Comparison of ENCODE assay signal across 16 cellular contexts in genomic region chr17:65104541-65104940, GRCh38. TPM values are rescaled to one million over a fixed set of nuclear protein-coding genes. Genes with fewer than 3 reads are reported as not detected.
A peak's percentile ranks its signal among the peaks of the same experiment; 100 is the strongest.
DNase-seq lines count a peak whose midpoint lies in the region; ATAC-seq and TF ChIP-seq lines count a peak whose summit lies in the region.
"Had no signal": no experiment of that assay in that cellular context is flagged by ENCODE, and none has a peak within 500 bp of the region (broad histone marks: within the 10 kb centered on the region; RNA-seq: fewer than 3 reads in every experiment).

No MANE protein-coding gene starts in this region.

- no peak for ATAC-seq in thoracic aorta (ENCODE audit: insufficient number of reproducible peaks, low FRiP score, low read depth)
- no peak for ATAC-seq in GM21737 (IDR thresholded peaks at IDR 0.05; ENCODE audit: unreplicated experiment)

- H3K14ac ChIP-seq in mesenchymal stem cell (ENCODE audit: low read length in 2 of 2): no peak overlapping the region

- H2BK15ac ChIP-seq in mesenchymal stem cell (ENCODE audit: low read depth, poor library complexity, severe bottlenecking): no peak overlapping the region

- H3K27ac ChIP-seq in PC-9 (peak overlapping the region; percentile 24; the same call in 1 of the 2 replicates), mesenchymal stem cell (ENCODE audit: low read length, poor library complexity, severe bottlenecking) (no peak overlapping the region), thoracic aorta (peak overlapping the region; percentile 14 to 38)
- H3K27ac ChIP-seq: SJSA1 had no signal

- BruUV-seq in PC-9 (replicated peaks; lab: Mats Ljungman, UMichigan): no TSS peak

- H3K9me2 ChIP-seq in PC-9 (ENCODE audit: insufficient read depth): no peaks in the 10 kb centered on the region

- H2AK5ac ChIP-seq in mesenchymal stem cell (ENCODE audit: low read length, severe bottlenecking): peak overlapping the region; percentile 14

- H2AFZ ChIP-seq in PC-9: no peak overlapping the region
- no peak overlapping the region for H2AFZ ChIP-seq in mesenchymal stem cell (ENCODE audit: low read depth, low read length)

- H3K4me1 ChIP-seq in PC-9 (replicated peaks; ENCODE audit: insufficient read depth) (peaks cover 59% of the 10 kb centered on the region), mesenchymal stem cell (ENCODE audit: control insufficient read depth, insufficient read depth, low read depth, low read length) (peaks cover 32% of the 10 kb centered on the region), thoracic aorta (ENCODE audit: control insufficient read depth in 1 of 2, low read depth in 2 of 2) (peaks cover 9 to 28% of the 10 kb centered on the region in 2 donors)

- H2BK120ac ChIP-seq in mesenchymal stem cell (ENCODE audit: low read depth, low read length): no peak overlapping the region

- H3F3A ChIP-seq in PC-9 (ENCODE audit: insufficient read depth, low read depth): peaks cover 38% of the 10 kb centered on the region

- CTCF ChIA-PET in PC-9 (lab: Charles Lee): no interaction called here

- DNase-seq in PC-9: no peak
- DNase-seq in cerebellar cortex (ENCODE audit: low spot score): peak; percentile 72
- no peak for DNase-seq in mesenchymal stem cell
- no peak for DNase-seq in thoracic aorta (ENCODE audit: low spot score)
- no peak for DNase-seq in SHP77 (lab: John Stamatoyannopoulos, UW)
- DNase-seq in anterior cingulate cortex (lab: John Stamatoyannopoulos, UW): no peak
- DNase-seq: DMS53, H9, KBM-7, NCI-H1436 treated with DMSO at 0.1 percent for 48 hours, NCI-H2029 treated with DMSO at 0.1 percent for 48 hours, NCI-H2171 treated with DMSO at 0.1 percent for 48 hours, NCI-H446 treated with DMSO at 0.1 percent for 48 hours, OCI-M1 had no signal

- H3K4ac ChIP-seq in mesenchymal stem cell (ENCODE audit: low read depth in 1 of 2, low read length in 2 of 2): no peak overlapping the region

- H3K9me3 ChIP-seq in PC-9 (ENCODE audit: insufficient read depth, low read depth) (no peaks in the 10 kb centered on the region), mesenchymal stem cell (ENCODE audit: control insufficient read depth, low read length) (no peaks in the 10 kb centered on the region), thoracic aorta (no peaks in the 10 kb centered on the region)
- H3K9me3 ChIP-seq: SJSA1 had no signal

- H3K9ac ChIP-seq in mesenchymal stem cell (ENCODE audit: low read length): no peak overlapping the region

- no peaks in the 10 kb centered on the region for H3K27me3 ChIP-seq in PC-9 (ENCODE audit: insufficient read depth, low read depth)
- no peaks in the 10 kb centered on the region for H3K27me3 ChIP-seq in mesenchymal stem cell (ENCODE audit: control insufficient read depth in 1 of 2, insufficient read depth in 1 of 2, low read length in 2 of 2)
- no peaks in the 10 kb centered on the region for H3K27me3 ChIP-seq in thoracic aorta (replicated peaks; ENCODE audit: insufficient read depth)
- H3K27me3 ChIP-seq: SJSA1 had no signal

- no peak overlapping the region for H4K8ac ChIP-seq in mesenchymal stem cell (ENCODE audit: low read length)

- H3K23ac ChIP-seq in mesenchymal stem cell (ENCODE audit: low read length in 2 of 2): no peak overlapping the region

- H2BK12ac ChIP-seq in mesenchymal stem cell (ENCODE audit: low read length in 2 of 2): no peak overlapping the region

- H3K79me2 ChIP-seq in PC-9 (ENCODE audit: low read depth): no peaks in the 10 kb centered on the region

- H3K79me1 ChIP-seq in mesenchymal stem cell (replicated peaks; ENCODE audit: low read length, poor library complexity, severe bottlenecking): peaks cover 2% of the 10 kb centered on the region

- POLR2A ChIA-PET in PC-9 (lab: Charles Lee; ENCODE audit: unreplicated experiment): interaction anchor here (0.7 kb wide), 2 partner anchors 28 to 46 kb away, joined by 3 to 13 read pairs; no protein-coding TSS in a partner anchor

- no peak overlapping the region for H4K91ac ChIP-seq in mesenchymal stem cell (ENCODE audit: low read length)

- no peaks in the 10 kb centered on the region for H3K36me3 ChIP-seq in PC-9 (ENCODE audit: low read depth)
- H3K36me3 ChIP-seq in mesenchymal stem cell (ENCODE audit: control insufficient read depth in 1 of 2, insufficient read depth in 2 of 2, low read depth in 1 of 2, low read length in 2 of 2): peaks cover 0 to 5% of the 10 kb centered on the region in 2 experiments
- H3K36me3 ChIP-seq in thoracic aorta: no peaks in the 10 kb centered on the region

- no peak overlapping the region for H3K4me3 ChIP-seq in PC-9
- H3K4me3 ChIP-seq in mesenchymal stem cell (ENCODE audit: insufficient read depth in 1 of 2, low read depth in 1 of 2, low read length in 2 of 2): no peak overlapping the region
- no peak overlapping the region for H3K4me3 ChIP-seq in thoracic aorta
- H3K4me3 ChIP-seq: SJSA1 had no signal

- H3K4me2 ChIP-seq in PC-9 (peak overlapping the region; percentile 43; the same call in 1 of the 2 replicates), mesenchymal stem cell (ENCODE audit: low read length, poor library complexity, severe bottlenecking) (no peak overlapping the region)

- TF ChIP-seq CTCF in PC-9 (conservative IDR thresholded peaks at IDR 0.05): no peak
- TF ChIP-seq CTCF in thoracic aorta (IDR thresholded peaks at IDR 0.05): no peak

- no peak overlapping the region for H3K18ac ChIP-seq in mesenchymal stem cell (ENCODE audit: low read depth in 1 of 2, low read length in 2 of 2)

- H2BK5ac ChIP-seq in mesenchymal stem cell (ENCODE audit: low read depth, low read length, poor library complexity, severe bottlenecking): no peak overlapping the region

- no peaks in the 10 kb centered on the region for H4K20me1 ChIP-seq in PC-9 (ENCODE audit: insufficient read depth)

- intact Hi-C loops in PC-9 (cut with micrococcal nuclease; ENCODE audit: unreplicated experiment): loop anchor here (10.0 kb wide), 2 partner anchors 180 to 330 kb away; no protein-coding TSS in a partner anchor

RNA-seq across cellular contexts. Expression of gene RGS9, which starts 32.6 kb away (rescaled TPM):
- total RNA-seq in PC-9 (2021) (5.7 and 6.1 TPM in 2 replicates), thoracic aorta (1 to 10 TPM; 3.2 to 4.0 TPM)
- 8.0 TPM for polyA plus RNA-seq in mesenchymal stem cell (2013, experiment 1 of 2)
- 8.1 TPM for polyA plus RNA-seq in mesenchymal stem cell (2013, experiment 2 of 2)

RNA-seq across cellular contexts. Expression of gene GNA13, which starts 48.0 kb away (rescaled TPM):
- total RNA-seq in PC-9 (2021) (26.2 and 29.7 TPM in 2 replicates), thoracic aorta (10 to 100 TPM; 51.7 to 68.1 TPM)
- polyA plus RNA-seq in mesenchymal stem cell (2013, experiment 1 of 2): 45.4 TPM
- polyA plus RNA-seq in mesenchymal stem cell (2013, experiment 2 of 2): 47.9 TPM
